8 cellular contexts compared by ENCODE assay signal in the genomic region with DNA sequence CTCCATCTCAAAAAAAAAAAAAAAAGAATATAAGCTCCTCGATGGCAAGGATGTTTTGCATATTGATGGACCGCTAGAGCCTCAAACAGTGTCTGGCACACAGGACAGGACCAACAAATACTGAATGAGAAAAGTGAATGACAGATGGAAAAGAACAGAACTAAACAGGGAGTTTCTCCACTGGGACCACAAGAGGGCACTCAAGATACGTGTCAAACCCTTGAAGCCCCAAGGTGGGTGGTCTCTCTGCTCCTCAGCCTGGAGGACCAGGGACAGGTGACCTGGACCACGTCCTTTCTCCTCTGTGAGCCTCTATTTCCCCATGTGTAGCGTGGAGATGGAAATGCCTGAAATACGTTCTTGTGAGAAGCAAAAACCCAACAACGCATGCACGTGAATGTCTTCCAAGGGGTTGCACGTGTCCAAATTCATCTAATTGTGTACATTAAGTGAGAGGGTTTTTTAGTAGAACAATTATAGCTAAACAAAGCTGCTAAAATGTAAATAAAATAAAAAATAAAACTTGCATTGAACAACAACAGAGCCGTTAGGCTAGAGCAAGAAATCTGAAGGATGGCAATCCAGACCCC. TPM values are rescaled to one million over a fixed set of nuclear protein-coding genes. Genes with fewer than 3 reads are reported as not detected.
A peak's percentile ranks its signal among the peaks of the same experiment; 100 is the strongest.
DNase-seq lines count a peak whose midpoint lies in the region; ATAC-seq and TF ChIP-seq lines count a peak whose summit lies in the region.

No MANE protein-coding gene starts in this region.

- no peaks in the 10 kb centered on the region for H3K36me3 Mint-ChIP-seq in T-helper 1 cell treated with Interleukin-12 subunit alpha and Interleukin-12 subunit beta and Interleukin-4 antibody, amounts not matched to agents 30 μg/mL and 1 μg/mL, for 36 hours (ENCODE audit: low read depth)

- no peak for ATAC-seq in foreskin keratinocyte
- no peak for ATAC-seq in gastrocnemius medialis
- no peak for ATAC-seq in HG03025 (IDR thresholded peaks at IDR 0.05; ENCODE audit: low FRiP score, unreplicated experiment)
- ATAC-seq in HG02870 (IDR thresholded peaks at IDR 0.05; ENCODE audit: unreplicated experiment), result no peak

- intact Hi-C loops in gastrocnemius medialis (cut with DNase I; ENCODE audit: low total_unique reads), result no loop called here

- H3K4me1 Mint-ChIP-seq in T-helper 1 cell treated with Interleukin-12 subunit alpha and Interleukin-12 subunit beta and Interleukin-4 antibody, amounts not matched to agents 30 μg/mL and 1 μg/mL, for 36 hours (ENCODE audit: low read depth), result peaks cover 15% of the 10 kb centered on the region

- peak overlapping the region; percentile 12 for H3K27ac Mint-ChIP-seq in T-helper 1 cell treated with Interleukin-12 subunit alpha and Interleukin-12 subunit beta and Interleukin-4 antibody, amounts not matched to agents 30 μg/mL and 1 μg/mL, for 36 hours

- DNase-seq in SKM-1 treated with dmso at 0.1 percent for 144 hours (lab: John Stamatoyannopoulos, UW; ENCODE audit: unreplicated experiment) (peak; percentile 17), SKM-1 (lab: John Stamatoyannopoulos, UW; ENCODE audit: unreplicated experiment) (no peak), LNCaP clone FGC (ENCODE audit: low read depth) (no peak), foreskin keratinocyte (peak in 1 of 2 donors; percentile 23), gastrocnemius medialis (no peak)

- H3K27me3 ChIP-seq in foreskin keratinocyte (peaks cover 3% of the 10 kb centered on the region), gastrocnemius medialis (peaks cover 0 to 6% (median 0%) of the 10 kb centered on the region in 3 donors)

- TF ChIP-seq CTCF in LNCaP clone FGC (IDR thresholded peaks at IDR 0.05; ENCODE audit: control insufficient read depth, extremely low read depth, insufficient read depth) (peak; percentile 77), foreskin keratinocyte (conservative IDR thresholded peaks at IDR 0.05) (peak; percentile 70), gastrocnemius medialis (IDR thresholded peaks at IDR 0.05 in 4 of 5, conservative IDR thresholded peaks at IDR 0.05 in 1 of 5) (peak in 3 of 5 experiments; percentile 10 to 43 (median 15))

- H3K4me1 ChIP-seq in foreskin keratinocyte, result peaks cover under 1% of the 10 kb centered on the region
- no peaks in the 10 kb centered on the region for H3K4me1 ChIP-seq in gastrocnemius medialis

- no peak overlapping the region for H3K4me3 ChIP-seq in LNCaP clone FGC (ENCODE audit: low read depth, low read length)
- H3K4me3 ChIP-seq in gastrocnemius medialis, result no peak overlapping the region

- TF ChIP-seq POLR2A in gastrocnemius medialis (IDR thresholded peaks at IDR 0.05), result no peak

- H3K27me3 Mint-ChIP-seq in T-helper 1 cell treated with Interleukin-12 subunit alpha and Interleukin-12 subunit beta and Interleukin-4 antibody, amounts not matched to agents 30 μg/mL and 1 μg/mL, for 36 hours (ENCODE audit: low read depth), result peaks cover 43% of the 10 kb centered on the region

- H3K36me3 ChIP-seq in gastrocnemius medialis, result no peaks in the 10 kb centered on the region

- H3K27ac ChIP-seq in foreskin keratinocyte (no peak overlapping the region), gastrocnemius medialis (no peak overlapping the region)

- H3K9me3 ChIP-seq in gastrocnemius medialis, result no peaks in the 10 kb centered on the region

- no peak overlapping the region for H3K4me3 Mint-ChIP-seq in T-helper 1 cell treated with Interleukin-12 subunit alpha and Interleukin-12 subunit beta and Interleukin-4 antibody, amounts not matched to agents 30 μg/mL and 1 μg/mL, for 36 hours

- no peaks in the 10 kb centered on the region for H3K9me3 Mint-ChIP-seq in T-helper 1 cell treated with Interleukin-12 subunit alpha and Interleukin-12 subunit beta and Interleukin-4 antibody, amounts not matched to agents 30 μg/mL and 1 μg/mL, for 36 hours

- in situ Hi-C loops in gastrocnemius medialis (cut with MboI; ENCODE audit: low sequenced_read_pairs in 4 of 4), result no loop called here

RNA-seq across cellular contexts. Expression of a gene that starts 5.7 kb away (rescaled TPM):
- total RNA-seq in foreskin keratinocyte (27.1 and 32.1 TPM in 2 replicates), gastrocnemius medialis (1 to 10 TPM in 2 of 4 donors, under 1 TPM in 1, not detected in 1; 0.83 to 4.6 (median 4.2) TPM)
- 43.4 and 66.8 TPM in 2 replicates for polyA plus RNA-seq in foreskin keratinocyte

RNA-seq across cellular contexts. Expression of a gene that starts 15.2 kb away (rescaled TPM):
- total RNA-seq in foreskin keratinocyte (4.8 and 5.0 TPM in 2 replicates), gastrocnemius medialis (1 to 10 TPM; 1.5 to 4.9 (median 3.4) TPM)
- polyA plus RNA-seq in foreskin keratinocyte, result 4.1 and 5.2 TPM in 2 replicates

RNA-seq across cellular contexts. Expression of a gene that starts 23.9 kb away (rescaled TPM):
- total RNA-seq in foreskin keratinocyte (not detected in 2 replicates), gastrocnemius medialis (not detected)
- not detected in 2 replicates for polyA plus RNA-seq in foreskin keratinocyte

RNA-seq across cellular contexts. Expression of a gene that starts 29.8 kb away (rescaled TPM):
- 31.1 and 43.5 TPM in 2 replicates for total RNA-seq in foreskin keratinocyte
- polyA plus RNA-seq in foreskin keratinocyte, result 34.1 and 41.2 TPM in 2 replicates
- total RNA-seq in gastrocnemius medialis, result 10 to 100 TPM in 3 of 4 donors, 1 to 10 TPM in 1; 9.9 to 49.5 (median 15.5) TPM

Comparison
In these comparisons a context has a peak if more than half of its experiments do, and no peak if none do; other contexts are left out.
1. CTCF ChIP-seq: peak in every context shown above with its lines; median percentile 77 in LNCaP clone FGC; 70 in foreskin keratinocyte; 15 in gastrocnemius medialis.